Comparison of ENCODE assay signal across 20 cellular contexts in the genomic region with DNA sequence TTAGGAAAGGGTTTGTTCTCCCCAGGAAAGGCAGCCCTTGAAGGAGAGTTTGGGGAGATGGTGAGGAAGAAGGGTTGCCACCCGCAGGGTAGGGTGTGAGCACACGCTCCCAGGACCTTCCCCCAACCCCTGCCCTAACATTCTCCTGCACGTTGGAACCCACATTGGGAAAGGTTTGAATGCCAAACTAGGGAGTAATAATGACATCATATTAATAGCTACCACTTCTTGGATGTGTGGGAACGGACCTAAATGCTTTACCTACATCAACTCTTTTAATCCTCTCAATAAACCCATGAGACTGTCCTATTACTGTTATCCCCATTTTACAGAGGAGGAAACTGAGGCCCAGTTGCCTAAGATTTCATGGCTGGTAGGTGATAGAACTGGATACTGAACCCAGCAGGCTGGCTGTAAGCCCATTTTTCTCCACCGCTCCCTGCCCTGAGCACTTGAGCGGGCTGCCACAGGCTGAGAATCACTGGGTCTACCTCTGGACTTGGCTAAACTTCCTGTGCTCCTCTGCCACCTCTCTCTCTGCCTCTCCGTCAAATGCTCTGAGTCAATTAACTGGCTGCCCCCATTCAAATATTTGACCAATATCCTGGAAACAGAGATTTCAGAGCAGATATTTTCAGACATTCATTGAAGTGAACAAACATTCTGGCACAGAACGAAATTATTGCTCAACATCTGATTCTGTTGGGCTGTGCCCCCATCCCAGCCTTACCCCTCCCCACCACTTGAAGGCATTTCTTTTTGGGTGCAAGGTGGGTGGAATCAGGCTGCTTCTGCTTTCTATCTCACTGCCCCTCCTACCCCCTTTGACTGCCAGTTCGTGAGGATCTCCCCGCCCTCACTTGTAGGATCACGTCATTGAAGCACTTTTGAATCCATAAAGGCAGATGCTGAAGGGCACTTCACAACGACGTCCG.
DNase-seq lines count a peak whose midpoint lies in the region; ATAC-seq and TF ChIP-seq lines count a peak whose summit lies in the region.
"Had no signal": no experiment of that assay in that cellular context is flagged by ENCODE, and none has a peak within 500 bp of the region (broad histone marks: within the 10 kb centered on the region; RNA-seq: fewer than 3 reads in every experiment).

No MANE protein-coding gene starts in this region.

- no peak overlapping the region for H3K27ac Mint-ChIP-seq in activated naive CD8-positive, alpha-beta T cell treated with anti-CD3 and anti-CD28 coated beads for 36 hours
- no peak overlapping the region for H3K27ac Mint-ChIP-seq in T-helper 17 cell
- H3K27ac Mint-ChIP-seq: activated T-helper 1 cell treated with anti-CD3 and anti-CD28 coated beads, Interleukin-12 subunit alpha, Interleukin-12 subunit beta, Interleukin-2, Interleukin-4 antibody, amounts not matched to agents 30 ng/mL and 10 ng/mL and 1 ng/mL, durations not matched to agents 14 hours and 24 hours and 36 hours; effector memory CD8-positive, alpha-beta T cell; H9 had no signal

- H3K36me3 ChIP-seq in brain microvascular endothelial cell (replicated peaks) = no peaks in the 10 kb centered on the region
- no peaks in the 10 kb centered on the region for H3K36me3 ChIP-seq in thyroid gland
- H3K36me3 ChIP-seq: adrenal gland, neutrophil had no signal

- DNase-seq in NCI-H345 (lab: John Stamatoyannopoulos, UW) (peak; percentile 3), NCI-H345 treated with DMSO at 0.1 percent for 48 hours (lab: John Stamatoyannopoulos, UW; ENCODE audit: unreplicated experiment) (no peak), NCI-H510A treated with DMSO at 0.1 percent for 48 hours (lab: John Stamatoyannopoulos, UW) (peak; percentile 84), brain microvascular endothelial cell (no peak), thyroid gland (peak; percentile 61 to 70), T-helper 17 cell (no peak)
- DNase-seq in activated naive CD8-positive, alpha-beta T cell treated with anti-CD3 and anti-CD28 coated beads for 36 hours = no peak
- DNase-seq: activated CD4-positive, alpha-beta T cell treated with anti-CD3 and anti-CD28 coated beads, Interleukin-2, amount 50 U/mL, for 48 hours; adrenal gland; Caco-2; effector memory CD8-positive, alpha-beta T cell; GF-D8; H9; PC-9; stimulated activated CD4-positive, alpha-beta T cell treated with anti-CD3 and anti-CD28 coated beads, Interleukin-1b, Interleukin-23, amount 100 ng/mL, for 48 hours had no signal

- H3K27me3 Mint-ChIP-seq in activated naive CD8-positive, alpha-beta T cell treated with anti-CD3 and anti-CD28 coated beads for 36 hours = no peaks in the 10 kb centered on the region
- peaks cover 21% of the 10 kb centered on the region for H3K27me3 Mint-ChIP-seq in T-helper 17 cell

- H3K4me3 Mint-ChIP-seq in activated naive CD8-positive, alpha-beta T cell treated with anti-CD3 and anti-CD28 coated beads for 36 hours = no peak overlapping the region
- no peak overlapping the region for H3K4me3 Mint-ChIP-seq in T-helper 17 cell
- H3K4me3 Mint-ChIP-seq: activated T-helper 1 cell treated with anti-CD3 and anti-CD28 coated beads, Interleukin-12 subunit alpha, Interleukin-12 subunit beta, Interleukin-2, Interleukin-4 antibody, amounts not matched to agents 30 ng/mL and 10 ng/mL and 1 ng/mL, durations not matched to agents 14 hours and 24 hours and 36 hours; central memory CD8-positive, alpha-beta T cell; effector memory CD8-positive, alpha-beta T cell; H9 had no signal

- H3K27ac ChIP-seq in brain microvascular endothelial cell (peak overlapping the region; percentile 74), thyroid gland (peak overlapping the region in 1 of 3 donors; percentile 18)
- H3K27ac ChIP-seq: adrenal gland, neutrophil, PC-9 had no signal

- no peaks in the 10 kb centered on the region for H3K4me1 Mint-ChIP-seq in activated naive CD8-positive, alpha-beta T cell treated with anti-CD3 and anti-CD28 coated beads for 36 hours
- peaks cover 4% of the 10 kb centered on the region for H3K4me1 Mint-ChIP-seq in T-helper 17 cell
- H3K4me1 Mint-ChIP-seq: central memory CD8-positive, alpha-beta T cell had no signal

- no peaks in the 10 kb centered on the region for H3K9me3 Mint-ChIP-seq in activated naive CD8-positive, alpha-beta T cell treated with anti-CD3 and anti-CD28 coated beads for 36 hours
- H3K9me3 Mint-ChIP-seq: activated T-helper 1 cell treated with anti-CD3 and anti-CD28 coated beads, Interleukin-12 subunit alpha, Interleukin-12 subunit beta, Interleukin-2, Interleukin-4 antibody, amounts not matched to agents 30 ng/mL and 10 ng/mL and 1 ng/mL, durations not matched to agents 14 hours and 24 hours and 36 hours; central memory CD8-positive, alpha-beta T cell; effector memory CD8-positive, alpha-beta T cell; H9 had no signal

- no peaks in the 10 kb centered on the region for H3K36me3 Mint-ChIP-seq in activated naive CD8-positive, alpha-beta T cell treated with anti-CD3 and anti-CD28 coated beads for 36 hours
- no peaks in the 10 kb centered on the region for H3K36me3 Mint-ChIP-seq in T-helper 17 cell (ENCODE audit: low read depth)

- no peaks in the 10 kb centered on the region for H3K27me3 ChIP-seq in brain microvascular endothelial cell (replicated peaks)
- no peaks in the 10 kb centered on the region for H3K27me3 ChIP-seq in thyroid gland
- H3K27me3 ChIP-seq: adrenal gland had no signal

- H3K4me3 ChIP-seq in brain microvascular endothelial cell (ENCODE audit: low read depth, low read length) (no peak overlapping the region), thyroid gland (replicated peaks in 1 of 3) (no peak overlapping the region)
- H3K4me3 ChIP-seq: adrenal gland, PC-9 had no signal

- WGBS in thyroid gland, 2 donors = 38 to 44% methylated on average over 14 of the region's 14 CpGs

- no peaks in the 10 kb centered on the region for H3K9me3 ChIP-seq in thyroid gland
- H3K9me3 ChIP-seq in T-helper 17 cell (ENCODE audit: control insufficient read depth, low read length, poor library complexity, severe bottlenecking) = no peaks in the 10 kb centered on the region
- H3K9me3 ChIP-seq: adrenal gland, Caco-2, neutrophil had no signal

- TF ChIP-seq POLR2A in thyroid gland (IDR thresholded peaks at IDR 0.05) = no peak

- H3K4me1 ChIP-seq in thyroid gland = peaks cover 11 to 12% of the 10 kb centered on the region in 2 donors
- H3K4me1 ChIP-seq: adrenal gland, Caco-2 had no signal

- intact Hi-C loops in thyroid gland (cut with DNase I) = no loop called here

- TF ChIP-seq CTCF in brain microvascular endothelial cell (IDR thresholded peaks at IDR 0.05; ENCODE audit: low read depth, low read length, missing control alignments) (no peak), thyroid gland (IDR thresholded peaks at IDR 0.05) (no peak)

- no peak for ATAC-seq in T-helper 17 cell
- ATAC-seq in GM21515 (IDR thresholded peaks at IDR 0.05; ENCODE audit: unreplicated experiment) = no peak
- ATAC-seq: effector memory CD8-positive, alpha-beta T cell; right cardiac atrium had no signal

- in situ Hi-C loops in brain microvascular endothelial cell (cut with HindIII; ENCODE audit: low pct_ligation_motif_present, low sequenced_read_pairs) = no loop called here

Comparison
In these comparisons a context has a peak if more than half of its experiments do, and no peak if none do; other contexts are left out.
1. DNase-seq: peak in NCI-H345 (single experiment), NCI-H510A treated with DMSO at 0.1 percent for 48 hours (single experiment) and thyroid gland (2 of 2); none in NCI-H345 treated with DMSO at 0.1 percent for 48 hours (single experiment), brain microvascular endothelial cell (single experiment), activated naive CD8-positive, alpha-beta T cell treated with anti-CD3 and anti-CD28 coated beads for 36 hours (single experiment) and T-helper 17 cell (0 of 3).